In the genomic region with DNA sequence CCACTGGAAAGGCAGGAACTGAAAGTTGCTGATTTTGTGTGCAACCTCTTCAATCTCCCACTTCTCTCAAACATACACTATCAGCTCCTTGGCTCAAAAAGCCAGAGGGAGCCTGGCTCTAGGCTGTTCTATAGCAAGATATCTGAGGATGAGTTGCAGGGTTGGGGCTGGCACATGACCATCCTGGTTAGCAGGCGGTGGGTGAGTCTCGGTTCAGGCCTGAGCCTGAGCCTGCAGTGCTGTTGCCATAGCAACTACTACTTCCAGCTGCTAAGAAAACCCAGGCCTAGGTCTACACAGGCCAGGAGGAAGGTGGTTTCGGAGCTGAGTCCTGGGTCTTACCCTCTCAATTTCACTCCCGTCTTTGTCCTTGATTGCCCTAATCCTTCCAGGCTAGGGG, we compare ENCODE assay signal across 11 cellular contexts. TPM values are rescaled to one million over a fixed set of nuclear protein-coding genes. Genes with fewer than 3 reads are reported as not detected.
A peak's percentile ranks its signal among the peaks of the same experiment; 100 is the strongest.
DNase-seq lines count a peak whose midpoint lies in the region; ATAC-seq and TF ChIP-seq lines count a peak whose summit lies in the region.
"Had no signal": no experiment of that assay in that cellular context is flagged by ENCODE, and none has a peak within 500 bp of the region (broad histone marks: within the 10 kb centered on the region; RNA-seq: fewer than 3 reads in every experiment).

No MANE protein-coding gene starts in this region.

- H3K4me3 ChIP-seq in CD8-positive, alpha-beta memory T cell (ENCODE audit: low read length), result peak overlapping the region; percentile 36
- H3K4me3 ChIP-seq in Loucy (ENCODE audit: low read length, poor library complexity, severe bottlenecking), result peak overlapping the region; percentile 16
- H3K4me3 ChIP-seq in dorsolateral prefrontal cortex, result no peak overlapping the region
- H3K4me3 ChIP-seq in neural progenitor cell, result no peak overlapping the region
- H3K4me3 ChIP-seq: stomach had no signal

- DNase-seq in CD8-positive, alpha-beta memory T cell, result no peak
- peak in 7 of 10 donors; percentile 22 to 63 (median 53) for DNase-seq in dorsolateral prefrontal cortex
- DNase-seq in neural progenitor cell (ENCODE audit: low spot score), result peak; percentile 56
- no peak for DNase-seq in NCI-H1417 treated with DMSO at 0.1 percent for 48 hours (lab: John Stamatoyannopoulos, UW)
- no peak for DNase-seq in NCI-H2107 treated with DMSO at 0.1 percent for 48 hours (lab: John Stamatoyannopoulos, UW; ENCODE audit: unreplicated experiment)
- no peak for DNase-seq in CD14-positive monocyte (ENCODE audit: low spot score)
- DNase-seq: MM.1S, SIG-M5, stomach had no signal

- peak overlapping the region; percentile 65 for H3K4me2 ChIP-seq in Loucy (ENCODE audit: low read depth, low read length, poor library complexity, severe bottlenecking)
- no peak overlapping the region for H3K4me2 ChIP-seq in neural progenitor cell

- no peaks in the 10 kb centered on the region for H3F3A ChIP-seq in Loucy (ENCODE audit: low read depth)
- no peaks in the 10 kb centered on the region for H3F3A ChIP-seq in neural progenitor cell (ENCODE audit: low read depth)

- H3K9ac ChIP-seq in Loucy (ENCODE audit: low read depth, low read length, poor library complexity, severe bottlenecking) (no peak overlapping the region), neural progenitor cell (no peak overlapping the region)

- H3K27ac Mint-ChIP-seq in CD8-positive, alpha-beta memory T cell, result peak overlapping the region in 3 of 8 donors; percentile 19 to 56 (median 32)
- no peak overlapping the region for H3K27ac Mint-ChIP-seq in neural progenitor cell
- H3K27ac Mint-ChIP-seq in CD14-positive monocyte, result peak overlapping the region in 1 of 7 donors; percentile 65

- H3K9me3 ChIP-seq in CD8-positive, alpha-beta memory T cell (ENCODE audit: low read length), result no peaks in the 10 kb centered on the region
- no peaks in the 10 kb centered on the region for H3K9me3 ChIP-seq in Loucy (ENCODE audit: insufficient read depth, low read depth, low read length)
- H3K9me3 ChIP-seq in neural progenitor cell (ENCODE audit: low read depth), result no peaks in the 10 kb centered on the region
- H3K9me3 ChIP-seq: stomach had no signal

- POLR2A ChIA-PET in CD8-positive, alpha-beta memory T cell (lab: Charles Lee), result no interaction called here

- H3K9me2 ChIP-seq in Loucy (replicated peaks; ENCODE audit: low read depth, low read length), result no peaks in the 10 kb centered on the region

- H3K4me1 ChIP-seq in CD8-positive, alpha-beta memory T cell (ENCODE audit: insufficient read depth, low read length), result peaks cover 30% of the 10 kb centered on the region
- peaks cover 31% of the 10 kb centered on the region for H3K4me1 ChIP-seq in Loucy (ENCODE audit: insufficient read depth, low read length, poor library complexity, severe bottlenecking)
- peaks cover 3% of the 10 kb centered on the region for H3K4me1 ChIP-seq in neural progenitor cell

- H3K4me1 Mint-ChIP-seq in CD8-positive, alpha-beta memory T cell, result peaks cover 19 to 21% (median 20%) of the 10 kb centered on the region in 3 donors
- H3K4me1 Mint-ChIP-seq in neural progenitor cell (peaks cover 35% of the 10 kb centered on the region), CD14-positive monocyte (no peaks in the 10 kb centered on the region)

- no peaks in the 10 kb centered on the region for H3K9me3 Mint-ChIP-seq in CD8-positive, alpha-beta memory T cell
- H3K9me3 Mint-ChIP-seq in neural progenitor cell, result peaks cover 2% of the 10 kb centered on the region
- peaks cover 0 to 2% (median 0%) of the 10 kb centered on the region in 7 donors for H3K9me3 Mint-ChIP-seq in CD14-positive monocyte

- no peaks in the 10 kb centered on the region for H3K27me3 ChIP-seq in CD8-positive, alpha-beta memory T cell (ENCODE audit: insufficient read depth, low read length, poor library complexity, severe bottlenecking)
- H3K27me3 ChIP-seq in Loucy (ENCODE audit: insufficient read depth, low read length, poor library complexity, severe bottlenecking), result no peaks in the 10 kb centered on the region
- H3K27me3 ChIP-seq in dorsolateral prefrontal cortex, result no peaks in the 10 kb centered on the region
- H3K27me3 ChIP-seq in neural progenitor cell, result no peaks in the 10 kb centered on the region
- H3K27me3 ChIP-seq: stomach had no signal

- H2AFZ ChIP-seq in Loucy (ENCODE audit: low read length) (no peak overlapping the region), neural progenitor cell (replicated peaks) (no peak overlapping the region)

- no peak overlapping the region for H3K27ac ChIP-seq in CD8-positive, alpha-beta memory T cell (ENCODE audit: low read depth, low read length)
- H3K27ac ChIP-seq in dorsolateral prefrontal cortex (peak overlapping the region in 51 of 59 donors; percentile 0 to 83 (median 52)), neural progenitor cell (no peak overlapping the region)

- peak overlapping the region in 3 of 7 donors; percentile 22 to 42 (median 23) for H3K4me3 Mint-ChIP-seq in CD8-positive, alpha-beta memory T cell
- H3K4me3 Mint-ChIP-seq in neural progenitor cell (no peak overlapping the region), CD14-positive monocyte (no peak overlapping the region)

- CTCF ChIA-PET in CD8-positive, alpha-beta memory T cell (lab: Charles Lee), result interaction anchor here (1.1 kb wide), 1 partner anchor 8 kb away, joined by 6 read pairs; no protein-coding TSS in a partner anchor

- H3K27me3 Mint-ChIP-seq in CD8-positive, alpha-beta memory T cell, result peaks cover 3 to 11% of the 10 kb centered on the region in 2 donors
- H3K27me3 Mint-ChIP-seq in neural progenitor cell (ENCODE audit: insufficient read depth, low read depth) (peaks cover 4% of the 10 kb centered on the region), CD14-positive monocyte (ENCODE audit: low read depth in 3 of 3) (peaks cover 1 to 5% (median 3%) of the 10 kb centered on the region in 3 donors)

- H3K79me2 ChIP-seq in Loucy (ENCODE audit: insufficient read depth, low read length) (no peaks in the 10 kb centered on the region), neural progenitor cell (ENCODE audit: low read depth) (no peaks in the 10 kb centered on the region)

- intact Hi-C loops in dorsolateral prefrontal cortex (cut with DNase I), result no loop called here
- intact Hi-C loops in CD14-positive monocyte (cut with micrococcal nuclease), result no loop called here

- H3K36me3 Mint-ChIP-seq in CD8-positive, alpha-beta memory T cell, result peaks cover 0 to 2% (median 0%) of the 10 kb centered on the region in 3 donors
- H3K36me3 Mint-ChIP-seq in neural progenitor cell (no peaks in the 10 kb centered on the region), CD14-positive monocyte (no peaks in the 10 kb centered on the region)

- H3K36me3 ChIP-seq in CD8-positive, alpha-beta memory T cell (ENCODE audit: insufficient read depth, low read length), result no peaks in the 10 kb centered on the region
- H3K36me3 ChIP-seq in Loucy (ENCODE audit: insufficient read depth, low read length) (no peaks in the 10 kb centered on the region), neural progenitor cell (no peaks in the 10 kb centered on the region)
- H3K36me3 ChIP-seq: stomach had no signal

- H4K20me1 ChIP-seq in Loucy (ENCODE audit: insufficient read depth, low read length, poor library complexity, severe bottlenecking), result no peaks in the 10 kb centered on the region
- no peaks in the 10 kb centered on the region for H4K20me1 ChIP-seq in neural progenitor cell (ENCODE audit: low read depth)

- no peak for ATAC-seq in HG03280 (IDR thresholded peaks at IDR 0.05; ENCODE audit: unreplicated experiment)

- TF ChIP-seq CTCF in Loucy (conservative IDR thresholded peaks at IDR 0.05; ENCODE audit: low read length) (no peak), dorsolateral prefrontal cortex (IDR thresholded peaks at IDR 0.05 in 54 of 56, conservative IDR thresholded peaks at IDR 0.05 in 2 of 56; ENCODE audit: low read depth in 1 of 56, partially characterized antibody in 56 of 56) (no peak), neural progenitor cell (IDR thresholded peaks at IDR 0.05) (no peak), CD14-positive monocyte (IDR thresholded peaks at IDR 0.05) (no peak)

RNA-seq across cellular contexts. Expression of a gene that starts 39.0 kb away (rescaled TPM):
- 100 to 1,000 TPM in 1 of 2 experiments, 10 to 100 TPM in 1; 96.6 to 100 TPM for total RNA-seq in CD8-positive, alpha-beta memory T cell
- 60.3 TPM for polyA plus RNA-seq in CD8-positive, alpha-beta memory T cell
- 10 to 100 TPM; 45.0 to 75.4 (median 59.4) TPM for total RNA-seq in dorsolateral prefrontal cortex
- 61.4 and 103 TPM in 2 replicates for total RNA-seq in neural progenitor cell (ENCODE audit: low replicate concordance)
- 10 to 100 TPM; 38.9 to 43.8 TPM for polyA plus RNA-seq in CD14-positive monocyte

RNA-seq across cellular contexts. Expression of a gene that starts 39.1 kb away (rescaled TPM):
- total RNA-seq in CD8-positive, alpha-beta memory T cell, result 1 to 10 TPM; 1.6 to 1.8 TPM
- 0.28 TPM for polyA plus RNA-seq in CD8-positive, alpha-beta memory T cell
- 1 to 10 TPM in 89 of 120 experiments, under 1 TPM in 30, not detected in 1; 0.39 to 3.1 (median 1.4) TPM for total RNA-seq in dorsolateral prefrontal cortex
- 4.8 and 6.8 TPM in 2 replicates for total RNA-seq in neural progenitor cell (ENCODE audit: low replicate concordance)
- under 1 TPM in 1 of 2 donors, not detected in 1; 0.16 TPM for polyA plus RNA-seq in CD14-positive monocyte

Comparison
In these comparisons a context has a peak if more than half of its experiments do, and no peak if none do; other contexts are left out.
1. DNase-seq: peak in dorsolateral prefrontal cortex (7 of 10) and neural progenitor cell (single experiment); none in CD8-positive, alpha-beta memory T cell (0 of 5), NCI-H1417 treated with DMSO at 0.1 percent for 48 hours (single experiment), NCI-H2107 treated with DMSO at 0.1 percent for 48 hours (single experiment) and CD14-positive monocyte (single experiment).
2. H3K27ac ChIP-seq: peak in dorsolateral prefrontal cortex (51 of 59); none in CD8-positive, alpha-beta memory T cell (single experiment) and neural progenitor cell (single experiment).
3. H3K4me3 ChIP-seq: peak in CD8-positive, alpha-beta memory T cell (single experiment) and Loucy (single experiment); none in dorsolateral prefrontal cortex (0 of 59) and neural progenitor cell (single experiment).